1 cellular context compared by ENCODE assay signal in the genomic region with DNA sequence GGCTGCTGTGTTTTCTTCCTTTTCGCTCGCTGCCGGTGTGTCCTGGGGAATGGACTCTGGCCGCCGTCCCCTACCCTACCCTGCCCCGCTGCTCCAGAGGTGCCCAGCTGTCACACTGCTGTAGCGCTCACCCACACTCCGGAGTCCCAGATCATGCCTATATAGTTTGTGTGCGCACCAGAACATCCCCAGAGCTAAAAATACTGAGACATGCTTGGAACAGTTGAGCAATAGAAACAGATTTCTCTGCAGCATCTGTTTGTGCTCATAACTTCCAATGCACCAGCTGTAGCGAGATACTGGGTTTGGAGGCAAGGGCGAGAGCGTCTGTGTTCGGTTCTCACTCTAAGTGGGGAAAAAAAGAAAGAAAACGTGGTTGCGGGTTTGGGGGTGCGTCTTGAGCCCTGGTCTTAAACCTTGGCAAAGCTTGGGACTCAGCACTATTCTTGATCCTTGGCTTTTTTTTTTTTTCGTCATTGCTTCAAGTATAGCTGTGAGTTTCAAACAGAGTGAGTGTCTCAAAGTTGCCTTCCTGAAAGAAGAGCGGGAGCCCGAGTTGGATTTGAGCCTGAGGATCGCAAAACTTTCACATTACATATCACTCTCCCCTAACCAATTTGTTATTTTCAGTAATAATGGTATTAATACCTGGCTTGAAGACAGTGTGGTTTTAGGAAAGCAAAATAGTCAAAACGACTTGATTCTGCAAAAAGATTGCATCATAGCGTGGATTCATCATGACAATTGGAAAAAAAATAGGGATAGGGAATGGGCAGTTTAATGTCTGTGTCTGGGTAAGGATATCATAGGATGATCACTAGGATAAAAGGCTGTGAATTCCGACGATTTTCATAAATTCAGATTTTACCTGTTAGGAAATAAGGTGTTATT.
TF ChIP-seq lines count a peak whose summit lies in the region.

No MANE protein-coding gene starts in this region.

TF ChIP-seq in endothelial cell of umbilical vein, 7 proteins besides CTCF, POLR2A, EP300 and RAD21 (continued from another document):
- TF ChIP-seq GATA2 (IDR thresholded peaks at IDR 0.05; ENCODE audit: insufficient read depth, insufficient read length, low read depth, low read length) = no peak
- TF ChIP-seq MYC (IDR thresholded peaks at IDR 0.05; ENCODE audit: low read depth, low read length) = no peak
- TF ChIP-seq JUN (IDR thresholded peaks at IDR 0.05; ENCODE audit: borderline replicate concordance, insufficient read depth, insufficient read length, low read depth) = no peak
- TF ChIP-seq EZH2 (IDR thresholded peaks at IDR 0.05; ENCODE audit: borderline replicate concordance, low read depth, low read length, severe bottlenecking) = no peak
- TF ChIP-seq POLR2AphosphoS5 (IDR thresholded peaks at IDR 0.05; ENCODE audit: insufficient read depth, low read depth, low read length) = no peak
- TF ChIP-seq FOS (IDR thresholded peaks at IDR 0.05; ENCODE audit: borderline replicate concordance, insufficient read depth, low read length) = no peak
TF ChIP-seq in endothelial cell of umbilical vein: peak in this region for 0.
